30 cellular contexts compared by ENCODE assay signal in genomic region chr6:129150476-129150875, GRCh38.
"Had no signal": no experiment of that assay in that cellular context is flagged by ENCODE, and none has a peak within 500 bp of the region (broad histone marks: within the 10 kb centered on the region; RNA-seq: fewer than 3 reads in every experiment).

No MANE protein-coding gene starts in this region.

- DNase-seq: activated effector memory CD4-positive, alpha-beta T cell treated with anti-CD3 and anti-CD28 coated beads, Interleukin-2, amount 50 U/mL, for 16 hours; activated effector memory CD4-positive, alpha-beta T cell treated with Interleukin-2 at 50 U/mL for 16 hours; activated gamma-delta T cell; activated gamma-delta T cell treated with Interleukin-2 at 50 U/mL for 16 hours; activated naive CD4-positive, alpha-beta T cell; activated naive CD4-positive, alpha-beta T cell treated with anti-CD3 and anti-CD28 coated beads for 36 hours; activated naive CD4-positive, alpha-beta T cell treated with anti-CD3 and anti-CD28 coated beads, Interleukin-2, amount 10 ng/mL, durations not matched to agents 7 days and 5 days; activated naive CD4-positive, alpha-beta T cell treated with anti-CD3 and anti-CD28 coated beads, Interleukin-2, amount 50 U/mL, for 16 hours; activated naive CD4-positive, alpha-beta T cell treated with Interleukin-2 at 50 U/mL for 16 hours; activated naive CD8-positive, alpha-beta T cell treated with anti-CD3 and anti-CD28 coated beads for 36 hours; activated naive CD8-positive, alpha-beta T cell treated with anti-CD3 and anti-CD28 coated beads, Interleukin-2, amount 10 ng/mL, durations not matched to agents 7 days and 5 days; activated naive CD8-positive, alpha-beta T cell treated with anti-CD3 and anti-CD28 coated beads, Interleukin-2, amount 50 U/mL, for 24 hours; activated T-cell treated with anti-CD3 and anti-CD28 coated beads, Interleukin-2, amount 50 U/mL, for 1 hour; activated T-cell treated with anti-CD3 and anti-CD28 coated beads, Interleukin-2, amount 50 U/mL, for 24 hours; activated T-cell treated with anti-CD3 and anti-CD28 coated beads, Interleukin-2, amount 50 U/mL, for 4 hours; activated T-cell treated with anti-CD3 and anti-CD28 coated beads, Interleukin-2, amount 50 U/mL, for 48 hours; activated T-cell treated with anti-CD3 and anti-CD28 coated beads, Interleukin-2, amount 50 U/mL, for 72 hours; adrenal gland; amniotic stem cell; amygdala; anterior cingulate cortex; aorta; body of pancreas; brain microvascular endothelial cell; caudate nucleus; central memory CD4-positive, alpha-beta T cell; cerebellar nuclear complex had no signal

- H3K27me3 ChIP-seq: adrenal gland, ascending aorta, body of pancreas, brain microvascular endothelial cell, breast epithelium, cardiac muscle cell had no signal

- H3K4me3 ChIP-seq: adrenal gland, ascending aorta, body of pancreas, breast epithelium, cardiac muscle cell had no signal

- H3K9me3 ChIP-seq: ascending aorta, body of pancreas, breast epithelium had no signal

- H3K4me1 ChIP-seq: adrenal gland, ascending aorta, body of pancreas, breast epithelium had no signal

- H3K36me3 ChIP-seq: adrenal gland, ascending aorta, brain microvascular endothelial cell, breast epithelium had no signal

- H3K27ac ChIP-seq: adrenal gland, ascending aorta, body of pancreas, brain microvascular endothelial cell, cardiac muscle cell had no signal
